In the genomic region with DNA sequence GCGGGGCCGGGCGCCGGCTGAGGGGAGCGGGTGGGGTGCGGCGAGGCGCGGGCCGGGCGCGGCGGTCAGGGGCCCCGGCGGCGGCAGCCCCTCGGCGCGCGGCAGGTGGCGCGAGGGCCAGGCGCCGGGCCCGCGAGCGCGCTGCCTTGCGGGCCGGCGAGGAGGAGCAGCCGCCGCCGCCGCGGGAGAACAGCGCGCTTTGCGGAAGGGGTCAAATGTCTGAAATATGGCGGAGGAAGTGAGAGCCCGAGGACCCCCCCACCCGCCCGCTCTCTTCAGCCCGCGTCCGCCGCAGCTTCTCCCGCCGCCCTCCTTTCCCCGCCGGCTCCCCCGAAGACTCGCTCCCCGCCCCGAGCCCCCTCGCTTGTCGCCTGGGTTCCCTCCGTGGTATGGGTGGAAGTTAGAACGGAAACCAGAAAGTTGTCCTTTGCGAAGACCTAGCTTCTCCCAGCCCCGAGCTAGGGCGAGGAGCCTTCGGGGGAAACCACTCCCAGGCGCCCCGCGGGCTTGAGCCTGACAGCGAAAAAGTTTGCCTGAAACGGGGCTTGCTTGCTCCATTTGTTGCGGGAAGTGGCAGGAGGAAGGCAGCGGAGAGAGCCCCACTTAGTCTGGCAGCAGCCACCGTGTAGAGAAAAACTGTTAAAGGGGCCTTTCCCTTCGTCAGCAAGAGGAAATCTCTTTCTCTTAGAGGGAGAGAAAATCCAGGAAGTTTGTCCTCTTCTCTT, we compare ENCODE assay signal across 1 cellular context.
TF ChIP-seq lines count a peak whose summit lies in the region.

No MANE protein-coding gene starts in this region.

TF ChIP-seq in HepG2, 621 proteins besides CTCF, POLR2A, EP300 and RAD21 (continued from another document):
- TF ChIP-seq AGO1 (IDR thresholded peaks at IDR 0.05; ENCODE audit: low read depth, low read length, poor library complexity, severe bottlenecking): peak; percentile 23
- no peak for TF ChIP-seq ZNF841 (CRISPR knock-in tag; IDR thresholded peaks at IDR 0.05; ENCODE audit: borderline replicate concordance)
- no peak for TF ChIP-seq PHF21A (CRISPR knock-in tag; IDR thresholded peaks at IDR 0.05)
- TF ChIP-seq, protein P1, sequence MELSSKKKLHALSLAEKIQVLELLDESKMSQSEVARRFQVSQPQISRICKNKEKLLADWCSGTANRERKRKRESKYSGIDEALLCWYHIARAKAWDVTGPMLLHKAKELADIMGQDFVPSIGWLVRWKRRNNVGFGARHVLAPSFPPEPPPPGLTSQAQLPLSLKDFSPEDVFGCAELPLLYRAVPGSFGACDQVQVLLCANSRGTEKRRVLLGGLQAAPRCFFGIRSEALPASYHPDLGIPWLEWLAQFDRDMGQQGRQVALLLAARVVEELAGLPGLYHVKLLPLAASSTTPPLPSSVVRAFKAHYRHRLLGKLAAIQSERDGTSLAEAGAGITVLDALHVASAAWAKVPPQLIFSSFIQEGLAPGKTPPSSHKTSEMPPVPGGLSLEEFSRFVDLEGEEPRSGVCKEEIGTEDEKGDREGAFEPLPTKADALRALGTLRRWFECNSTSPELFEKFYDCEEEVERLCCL (CRISPR knock-in tag; IDR thresholded peaks at IDR 0.05; ENCODE audit: borderline replicate concordance): no peak
- TF ChIP-seq ZNF224 (CRISPR knock-in tag; IDR thresholded peaks at IDR 0.05): 0 out of 2 replicates have a peak, but pooled peaks have one; percentile 6
